16 cellular contexts compared by ENCODE assay signal in genomic region chr10:72803119-72803505, GRCh38.
DNase-seq lines count a peak whose midpoint lies in the region; ATAC-seq and TF ChIP-seq lines count a peak whose summit lies in the region.
"Had no signal": no experiment of that assay in that cellular context is flagged by ENCODE, and none has a peak within 500 bp of the region (broad histone marks: within the 10 kb centered on the region; RNA-seq: fewer than 3 reads in every experiment).

No MANE protein-coding gene starts in this region.

- H4K91ac ChIP-seq in mesenchymal stem cell (ENCODE audit: low read length): no peak overlapping the region

- H3K4me1 ChIP-seq in right cardiac atrium (ENCODE audit: control insufficient read depth, insufficient read depth, low read length) (peaks cover 3% of the 10 kb centered on the region), ascending aorta (peaks cover 0 to 11% of the 10 kb centered on the region in 2 donors), mesenchymal stem cell (ENCODE audit: control insufficient read depth, insufficient read depth, low read depth, low read length) (peaks cover 1% of the 10 kb centered on the region), uterus (peaks cover 0 to 4% of the 10 kb centered on the region in 2 donors)

- ATAC-seq in right cardiac atrium (no peak), HG03159 (IDR thresholded peaks at IDR 0.05; ENCODE audit: unreplicated experiment) (no peak)
- ATAC-seq: effector memory CD8-positive, alpha-beta T cell had no signal

- H2BK12ac ChIP-seq in mesenchymal stem cell (ENCODE audit: low read length in 2 of 2): no peak overlapping the region

- TF ChIP-seq CTCF in ascending aorta (IDR thresholded peaks at IDR 0.05) (no peak), uterus (IDR thresholded peaks at IDR 0.05) (no peak)

- H3K4me3 ChIP-seq in right cardiac atrium (ENCODE audit: low read length): peak overlapping the region; percentile 28
- peak overlapping the region; percentile 25 to 35 for H3K4me3 ChIP-seq in ascending aorta
- peak overlapping the region in 1 of 2 experiments; percentile 57 for H3K4me3 ChIP-seq in mesenchymal stem cell (ENCODE audit: insufficient read depth in 1 of 2, low read depth in 1 of 2, low read length in 2 of 2)
- peak overlapping the region; percentile 4 to 6 for H3K4me3 ChIP-seq in uterus
- H3K4me3 ChIP-seq: GM12878, spleen had no signal

- DNase-seq in right cardiac atrium (no peak), cardiac septum (ENCODE audit: low spot score) (no peak), ascending aorta (ENCODE audit: low spot score in 2 of 2) (no peak), mesenchymal stem cell (no peak), uterus (no peak), hypothalamus (lab: John Stamatoyannopoulos, UW) (no peak), NCI-H526 treated with DMSO at 0.1 percent for 48 hours (lab: John Stamatoyannopoulos, UW) (no peak)
- DNase-seq: activated CD8-positive, alpha-beta memory T cell treated with anti-CD3 and anti-CD28 coated beads, Interleukin-2, amount 50 U/mL, for 4 hours; activated naive CD4-positive, alpha-beta T cell treated with Interleukin-2 at 50 U/mL for 16 hours; effector memory CD8-positive, alpha-beta T cell; NCI-H2107; NCI-H82; spleen; stimulated activated naive CD4-positive, alpha-beta T cell treated with Interleukin-2 at 50 U/mL for 16 hours had no signal

- H3K27ac ChIP-seq in right cardiac atrium (ENCODE audit: low read length) (no peak overlapping the region), ascending aorta (peak overlapping the region; percentile 56 to 69), mesenchymal stem cell (ENCODE audit: low read length, poor library complexity, severe bottlenecking) (peak overlapping the region; percentile 68), uterus (peak overlapping the region; percentile 71 to 81)

- H2BK5ac ChIP-seq in mesenchymal stem cell (ENCODE audit: low read depth, low read length, poor library complexity, severe bottlenecking): no peak overlapping the region

- TF ChIP-seq POLR2A in uterus (IDR thresholded peaks at IDR 0.05): no peak

- no peak overlapping the region for H3K14ac ChIP-seq in mesenchymal stem cell (ENCODE audit: low read length in 2 of 2)

- H3K18ac ChIP-seq in mesenchymal stem cell (ENCODE audit: low read depth in 1 of 2, low read length in 2 of 2): no peak overlapping the region

- H2BK120ac ChIP-seq in mesenchymal stem cell (ENCODE audit: low read depth, low read length): no peak overlapping the region

- H2BK15ac ChIP-seq in mesenchymal stem cell (ENCODE audit: low read depth, poor library complexity, severe bottlenecking): no peak overlapping the region

- no peak overlapping the region for H3K4me2 ChIP-seq in mesenchymal stem cell (ENCODE audit: low read length, poor library complexity, severe bottlenecking)

- peaks cover 8% of the 10 kb centered on the region for H3K79me1 ChIP-seq in mesenchymal stem cell (replicated peaks; ENCODE audit: low read length, poor library complexity, severe bottlenecking)

- H3K36me3 ChIP-seq in ascending aorta (no peaks in the 10 kb centered on the region), mesenchymal stem cell (ENCODE audit: control insufficient read depth in 1 of 2, insufficient read depth in 2 of 2, low read depth in 1 of 2, low read length in 2 of 2) (no peaks in the 10 kb centered on the region), uterus (no peaks in the 10 kb centered on the region)
- H3K36me3 ChIP-seq: spleen had no signal

- H3K23ac ChIP-seq in mesenchymal stem cell (ENCODE audit: low read length in 2 of 2): no peak overlapping the region

- peak overlapping the region; percentile 87 for H3K9ac ChIP-seq in mesenchymal stem cell (ENCODE audit: low read length)

- H4K8ac ChIP-seq in mesenchymal stem cell (ENCODE audit: low read length): no peak overlapping the region

- H3K27me3 ChIP-seq in right cardiac atrium (ENCODE audit: control insufficient read depth, insufficient read depth) (no peaks in the 10 kb centered on the region), ascending aorta (no peaks in the 10 kb centered on the region), mesenchymal stem cell (ENCODE audit: control insufficient read depth in 1 of 2, insufficient read depth in 1 of 2, low read length in 2 of 2) (no peaks in the 10 kb centered on the region), uterus (no peaks in the 10 kb centered on the region)
- H3K27me3 ChIP-seq: spleen had no signal

- H3K9me3 ChIP-seq in right cardiac atrium (ENCODE audit: control insufficient read depth, low read length) (no peaks in the 10 kb centered on the region), ascending aorta (no peaks in the 10 kb centered on the region), mesenchymal stem cell (ENCODE audit: control insufficient read depth, low read length) (no peaks in the 10 kb centered on the region), uterus (no peaks in the 10 kb centered on the region)
- H3K9me3 ChIP-seq: spleen had no signal

- no peak overlapping the region for H2AK5ac ChIP-seq in mesenchymal stem cell (ENCODE audit: low read length, severe bottlenecking)

- intact Hi-C loops in right cardiac atrium (cut with DNase I): no loop called here
- intact Hi-C loops in cardiac septum (cut with DNase I): no loop called here
- intact Hi-C loops in ascending aorta (cut with DNase I): loop anchor here (5.0 kb wide), 1 partner anchor 46 kb away; no protein-coding TSS in a partner anchor
- intact Hi-C loops in uterus (cut with DNase I; ENCODE audit: low total_unique reads): no loop called here

- H3K4ac ChIP-seq in mesenchymal stem cell (ENCODE audit: low read depth in 1 of 2, low read length in 2 of 2): no peak overlapping the region

- no peak overlapping the region for H2AFZ ChIP-seq in mesenchymal stem cell (ENCODE audit: low read depth, low read length)
